13 cellular contexts compared by ENCODE assay signal in genomic region chr2:194103941-194104655, GRCh38.
DNase-seq lines count a peak whose midpoint lies in the region; ATAC-seq and TF ChIP-seq lines count a peak whose summit lies in the region.
"Had no signal": no experiment of that assay in that cellular context is flagged by ENCODE, and none has a peak within 500 bp of the region (broad histone marks: within the 10 kb centered on the region; RNA-seq: fewer than 3 reads in every experiment).

No MANE protein-coding gene starts in this region.

- no peak for TF ChIP-seq CTCF in Loucy (conservative IDR thresholded peaks at IDR 0.05; ENCODE audit: low read length)

- no peaks in the 10 kb centered on the region for H3F3A ChIP-seq in Loucy (ENCODE audit: low read depth)

- peak; percentile 18 for DNase-seq in iris pigment epithelial cell (ENCODE audit: low read depth)
- no peak for DNase-seq in HPDE6-E6E7 (ENCODE audit: extremely low spot score)
- DNase-seq in EL: no peak
- DNase-seq in head of caudate nucleus: no peak
- no peak for DNase-seq in GM19238 (ENCODE audit: insufficient read length, low spot score)
- DNase-seq: activated CD4-positive, alpha-beta T cell treated with anti-CD3 and anti-CD28 coated beads for 1 hour; activated effector memory CD4-positive, alpha-beta T cell treated with anti-CD3 and anti-CD28 coated beads, Interleukin-2, amount 50 U/mL, for 16 hours; caudate nucleus; SHP77 had no signal

- no peak overlapping the region for H3K4me2 ChIP-seq in Loucy (ENCODE audit: low read depth, low read length, poor library complexity, severe bottlenecking)

- intact Hi-C loops in head of caudate nucleus (cut with DNase I): no loop called here

- H2AFZ ChIP-seq in Loucy (ENCODE audit: low read length): 0 out of 2 replicates have a peak overlapping the region, but pooled peaks have one; percentile 51

- ATAC-seq in GM19025 (IDR thresholded peaks at IDR 0.05; ENCODE audit: low read depth, unreplicated experiment) (peak; percentile 3), HG02571 (IDR thresholded peaks at IDR 0.05; ENCODE audit: unreplicated experiment) (peak; percentile 11)

- no peaks in the 10 kb centered on the region for H4K20me1 ChIP-seq in Loucy (ENCODE audit: insufficient read depth, low read length, poor library complexity, severe bottlenecking)

- no peaks in the 10 kb centered on the region for H3K4me1 ChIP-seq in Loucy (ENCODE audit: insufficient read depth, low read length, poor library complexity, severe bottlenecking)

- no peaks in the 10 kb centered on the region for H3K36me3 ChIP-seq in Loucy (ENCODE audit: insufficient read depth, low read length)

- no peaks in the 10 kb centered on the region for H3K27me3 ChIP-seq in Loucy (ENCODE audit: insufficient read depth, low read length, poor library complexity, severe bottlenecking)

- H3K9me3 ChIP-seq in Loucy (ENCODE audit: insufficient read depth, low read depth, low read length): no peaks in the 10 kb centered on the region

- no peaks in the 10 kb centered on the region for H3K79me2 ChIP-seq in Loucy (ENCODE audit: insufficient read depth, low read length)

- H3K4me3 ChIP-seq in Loucy (ENCODE audit: low read length, poor library complexity, severe bottlenecking): no peak overlapping the region

- H3K9me2 ChIP-seq in Loucy (replicated peaks; ENCODE audit: low read depth, low read length): no peaks in the 10 kb centered on the region

- H3K9ac ChIP-seq in Loucy (ENCODE audit: low read depth, low read length, poor library complexity, severe bottlenecking): no peak overlapping the region
- H3K9ac ChIP-seq: KMS-11 had no signal
